ENCODE assay signal across 17 cellular contexts in genomic region chr13:39226359-39226758, GRCh38.
"Had no signal": no experiment of that assay in that cellular context is flagged by ENCODE, and none has a peak within 500 bp of the region (broad histone marks: within the 10 kb centered on the region; RNA-seq: fewer than 3 reads in every experiment).

No MANE protein-coding gene starts in this region.

- ATAC-seq: gastroesophageal sphincter, lower lobe of right lung, psoas muscle had no signal

- DNase-seq: colonic mucosa; dermis blood vessel endothelial cell; esophagus squamous epithelium; foreskin fibroblast; glutamatergic neuron; hippocampal formation; kidney glomerular epithelial cell; lower lobe of right lung; psoas muscle; retina; stimulated activated CD4-positive, alpha-beta T cell treated with anti-CD3 and anti-CD28 coated beads, Interleukin-2, amount 100 ng/mL, for 48 hours; stimulated activated naive CD4-positive, alpha-beta T cell treated with Interleukin-2 at 50 U/mL for 16 hours; thyroid gland; upper lobe of left lung; uterus had no signal

- H3K36me3 ChIP-seq: colonic mucosa, esophagus squamous epithelium, gastroesophageal sphincter, lower lobe of right lung, thyroid gland, upper lobe of left lung, uterus had no signal

- H3K9me3 ChIP-seq: colonic mucosa, esophagus squamous epithelium, gastroesophageal sphincter, lower lobe of right lung, psoas muscle, thyroid gland, upper lobe of left lung, uterus had no signal

- H3K27ac ChIP-seq: colonic mucosa, esophagus squamous epithelium, gastroesophageal sphincter, lower lobe of right lung, psoas muscle, thyroid gland, upper lobe of left lung, uterus had no signal

- H3K4me3 ChIP-seq: colonic mucosa, esophagus squamous epithelium, gastroesophageal sphincter, lower lobe of right lung, psoas muscle, smooth muscle cell, thyroid gland, upper lobe of left lung, uterus had no signal

- H3K4me1 ChIP-seq: colonic mucosa, gastroesophageal sphincter, lower lobe of right lung, psoas muscle, thyroid gland, upper lobe of left lung, uterus had no signal

- H3K27me3 ChIP-seq: colonic mucosa, gastroesophageal sphincter, thyroid gland, upper lobe of left lung, uterus had no signal
